ENCODE assay signal across 1 cellular context in the genomic region with DNA sequence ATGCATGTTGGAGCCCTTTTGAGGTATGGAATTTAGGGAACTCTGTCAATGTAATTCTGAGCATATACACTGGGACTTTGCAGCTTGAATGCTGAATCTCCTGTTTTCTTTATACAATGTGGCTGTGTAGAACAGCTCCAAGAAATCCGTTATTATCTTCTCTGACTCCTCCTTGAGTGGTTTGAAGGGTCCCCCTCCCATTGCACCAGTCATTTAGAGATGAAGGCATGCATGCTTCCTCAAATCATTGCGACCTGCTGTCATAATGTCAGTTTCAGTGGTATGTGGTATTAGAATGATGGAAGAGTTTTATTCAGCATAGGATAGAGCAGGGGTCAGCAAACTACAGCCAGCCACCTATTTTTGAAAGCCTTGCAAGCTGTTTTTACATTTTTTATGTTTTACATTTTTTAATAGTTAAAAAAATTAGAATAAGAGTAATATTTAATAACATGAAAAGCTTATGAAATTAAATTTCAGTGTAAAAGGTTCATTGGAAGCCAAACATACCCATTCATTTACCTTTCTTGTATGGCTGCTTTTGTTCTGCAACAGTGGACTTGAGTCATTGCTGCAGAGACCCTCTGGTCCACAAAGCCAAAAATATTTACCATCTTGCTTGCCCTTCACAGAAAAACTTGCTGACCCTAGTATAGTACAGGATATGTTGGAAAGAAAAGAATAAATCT.
TF ChIP-seq lines count a peak whose summit lies in the region.

No MANE protein-coding gene starts in this region.

TF ChIP-seq in HepG2, 621 proteins besides CTCF, POLR2A, EP300 and RAD21 (continued from another document):
- TF ChIP-seq ZNF280D (CRISPR knock-in tag; IDR thresholded peaks at IDR 0.05), result no peak
- no peak for TF ChIP-seq HOXA5 (CRISPR knock-in tag; IDR thresholded peaks at IDR 0.05)
- TF ChIP-seq, protein P1, sequence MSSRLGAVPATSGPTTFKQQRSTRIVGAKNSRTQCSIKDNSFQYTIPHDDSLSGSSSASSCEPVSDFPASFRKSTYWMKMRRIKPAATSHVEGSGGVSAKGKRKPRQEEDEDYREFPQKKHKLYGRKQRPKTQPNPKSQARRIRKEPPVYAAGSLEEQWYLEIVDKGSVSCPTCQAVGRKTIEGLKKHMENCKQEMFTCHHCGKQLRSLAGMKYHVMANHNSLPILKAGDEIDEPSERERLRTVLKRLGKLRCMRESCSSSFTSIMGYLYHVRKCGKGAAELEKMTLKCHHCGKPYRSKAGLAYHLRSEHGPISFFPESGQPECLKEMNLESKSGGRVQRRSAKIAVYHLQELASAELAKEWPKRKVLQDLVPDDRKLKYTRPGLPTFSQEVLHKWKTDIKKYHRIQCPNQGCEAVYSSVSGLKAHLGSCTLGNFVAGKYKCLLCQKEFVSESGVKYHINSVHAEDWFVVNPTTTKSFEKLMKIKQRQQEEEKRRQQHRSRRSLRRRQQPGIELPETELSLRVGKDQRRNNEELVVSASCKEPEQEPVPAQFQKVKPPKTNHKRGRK (CRISPR knock-in tag; IDR thresholded peaks at IDR 0.05), result no peak
- TF ChIP-seq, protein P2, sequence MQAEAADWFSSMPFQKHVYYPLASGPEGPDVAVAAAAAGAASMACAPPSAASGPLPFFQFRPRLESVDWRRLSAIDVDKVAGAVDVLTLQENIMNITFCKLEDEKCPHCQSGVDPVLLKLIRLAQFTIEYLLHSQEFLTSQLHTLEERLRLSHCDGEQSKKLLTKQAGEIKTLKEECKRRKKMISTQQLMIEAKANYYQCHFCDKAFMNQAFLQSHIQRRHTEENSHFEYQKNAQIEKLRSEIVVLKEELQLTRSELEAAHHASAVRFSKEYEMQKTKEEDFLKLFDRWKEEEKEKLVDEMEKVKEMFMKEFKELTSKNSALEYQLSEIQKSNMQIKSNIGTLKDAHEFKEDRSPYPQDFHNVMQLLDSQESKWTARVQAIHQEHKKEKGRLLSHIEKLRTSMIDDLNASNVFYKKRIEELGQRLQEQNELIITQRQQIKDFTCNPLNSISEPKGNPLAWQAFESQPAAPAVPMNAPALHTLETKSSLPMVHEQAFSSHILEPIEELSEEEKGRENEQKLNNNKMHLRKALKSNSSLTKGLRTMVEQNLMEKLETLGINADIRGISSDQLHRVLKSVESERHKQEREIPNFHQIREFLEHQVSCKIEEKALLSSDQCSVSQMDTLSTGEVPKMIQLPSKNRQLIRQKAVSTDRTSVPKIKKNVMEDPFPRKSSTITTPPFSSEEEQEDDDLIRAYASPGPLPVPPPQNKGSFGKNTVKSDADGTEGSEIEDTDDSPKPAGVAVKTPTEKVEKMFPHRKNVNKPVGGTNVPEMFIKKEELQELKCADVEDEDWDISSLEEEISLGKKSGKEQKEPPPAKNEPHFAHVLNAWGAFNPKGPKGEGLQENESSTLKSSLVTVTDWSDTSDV (CRISPR knock-in tag; IDR thresholded peaks at IDR 0.05), result no peak
- TF ChIP-seq MATR3 (CRISPR knock-in tag; IDR thresholded peaks at IDR 0.05), result no peak
- TF ChIP-seq ZNF441 (CRISPR knock-in tag; IDR thresholded peaks at IDR 0.05; ENCODE audit: borderline replicate concordance), result no peak
- no peak for TF ChIP-seq ZBTB2 (CRISPR knock-in tag; IDR thresholded peaks at IDR 0.05; ENCODE audit: low read depth)
TF ChIP-seq in HepG2: peak in this region for 0.
